In genomic region chr3:151394611-151395010, GRCh38 we compare ENCODE assay signal across 27 cellular contexts. TPM values are rescaled to one million over a fixed set of nuclear protein-coding genes. Genes with fewer than 3 reads are reported as not detected.
"Had no signal": no experiment of that assay in that cellular context is flagged by ENCODE, and none has a peak within 500 bp of the region (broad histone marks: within the 10 kb centered on the region; RNA-seq: fewer than 3 reads in every experiment).

No MANE protein-coding gene starts in this region.

- H3K36me3 Mint-ChIP-seq: activated naive CD4-positive, alpha-beta T cell treated with anti-CD3 and anti-CD28 coated beads, Interleukin-2, amount 50 U/mL, for 24 hours had no signal

- H3K36me3 ChIP-seq: adrenal gland, breast epithelium, left lung, right atrium auricular region, tibial artery, vagina had no signal

- ATAC-seq: left lung; stimulated activated naive CD8-positive, alpha-beta T cell treated with anti-CD3 and anti-CD28 coated beads, Interleukin-15, Interleukin-2, amounts not matched to agents 100 U/mL and 50 U/mL, for 24 hours had no signal

- H3K27ac Mint-ChIP-seq: activated CD4-positive, alpha-beta T cell treated with anti-CD3 and anti-CD28 coated beads, Interleukin-2, amount 10 ng/mL, durations not matched to agents 24 days and 14 days; activated naive CD4-positive, alpha-beta T cell treated with anti-CD3 and anti-CD28 coated beads, Interleukin-2, amount 50 U/mL, for 24 hours had no signal

- H3K4me1 ChIP-seq: adrenal gland, breast epithelium, right atrium auricular region, tibial artery, vagina had no signal

- H3K27me3 ChIP-seq: adrenal gland, breast epithelium, hepatocyte, left lung, right atrium auricular region, tibial artery, vagina had no signal

- H3K4me1 Mint-ChIP-seq: activated CD4-positive, alpha-beta T cell treated with anti-CD3 and anti-CD28 coated beads, Interleukin-2, amount 10 ng/mL, durations not matched to agents 24 days and 14 days; activated naive CD4-positive, alpha-beta T cell treated with anti-CD3 and anti-CD28 coated beads, Interleukin-2, amount 50 U/mL, for 24 hours had no signal

- H3K4me3 Mint-ChIP-seq: activated CD4-positive, alpha-beta T cell treated with anti-CD3 and anti-CD28 coated beads, Interleukin-2, amount 10 ng/mL, durations not matched to agents 24 days and 14 days; activated naive CD4-positive, alpha-beta T cell treated with anti-CD3 and anti-CD28 coated beads, Interleukin-2, amount 50 U/mL, for 24 hours had no signal

- H3K79me2 ChIP-seq: hepatocyte had no signal

- H3K4me2 ChIP-seq: hepatocyte had no signal

- H3K4me3 ChIP-seq: adrenal gland, breast epithelium, hepatocyte, left lung, right atrium auricular region, tibial artery, vagina had no signal

- DNase-seq: activated CD4-positive, alpha-beta T cell treated with anti-CD3 and anti-CD28 coated beads, Interleukin-2, amount 10 ng/mL, durations not matched to agents 24 days and 14 days; activated CD8-positive, alpha-beta memory T cell treated with anti-CD3 and anti-CD28 coated beads, Interleukin-2, amount 50 U/mL, for 48 hours; activated effector memory CD4-positive, alpha-beta T cell treated with anti-CD3 and anti-CD28 coated beads, Interleukin-2, amount 50 U/mL, for 16 hours; activated T-cell treated with anti-CD3 and anti-CD28 coated beads, Interleukin-2, amount 50 U/mL, for 48 hours; adrenal gland; cerebellar nuclear complex; cortex of kidney; effector CD8-positive, alpha-beta T cell; foreskin fibroblast; left lung; occipital lobe; posterior cingulate gyrus; stimulated activated CD4-positive, alpha-beta T cell treated with anti-CD3 and anti-CD28 coated beads, Interleukin-2, amount 100 ng/mL, for 24 hours; stimulated activated naive CD8-positive, alpha-beta T cell treated with anti-CD3 and anti-CD28 coated beads, Interleukin-15, Interleukin-2, amounts not matched to agents 100 U/mL and 50 U/mL, for 24 hours; substantia nigra; T1000; tibial artery had no signal

- H3K9me3 ChIP-seq: adrenal gland, breast epithelium, left lung, right atrium auricular region, tibial artery, vagina had no signal

- H3K27ac ChIP-seq: adrenal gland, breast epithelium, hepatocyte, left lung, right atrium auricular region, tibial artery, vagina had no signal

RNA-seq across cellular contexts. Expression of gene P2RY12, which starts 10.1 kb away (rescaled TPM):
- total RNA-seq: activated CD4-positive, alpha-beta T cell treated with anti-CD3 and anti-CD28 coated beads, Interleukin-2, amount 10 ng/mL, durations not matched to agents 24 days and 14 days; astrocyte; kidney epithelial cell; lung microvascular endothelial cell; T-helper 1 cell treated with Interleukin-12 subunit alpha and Interleukin-12 subunit beta and Interleukin-4 antibody, amounts not matched to agents 30 ng/mL and 1 ng/mL, for 36 hours had no signal
- polyA plus RNA-seq: hepatocyte, neural cell had no signal
